In genomic region chr1:2810899-2811525, GRCh38 we compare ENCODE assay signal across 1 cellular context.
TF ChIP-seq lines count a peak whose summit lies in the region.

No MANE protein-coding gene starts in this region.

TF ChIP-seq in HepG2, 621 proteins besides CTCF, POLR2A, EP300 and RAD21 (continued from another document and continues in another):
- TF ChIP-seq ZBTB26 (CRISPR knock-in tag; IDR thresholded peaks at IDR 0.05; ENCODE audit: borderline replicate concordance) (no peak), ZSCAN22 (CRISPR knock-in tag; IDR thresholded peaks at IDR 0.05) (no peak), ZKSCAN1 (IDR thresholded peaks at IDR 0.05; ENCODE audit: low read length) (no peak), NCOA2 (CRISPR knock-in tag; IDR thresholded peaks at IDR 0.05) (no peak), ZNF572 (CRISPR knock-in tag; IDR thresholded peaks at IDR 0.05) (no peak), ZNF749 (CRISPR knock-in tag; IDR thresholded peaks at IDR 0.05; ENCODE audit: borderline replicate concordance) (no peak), ISX (CRISPR knock-in tag; conservative IDR thresholded peaks at IDR 0.05) (no peak), ZNF567 (CRISPR knock-in tag; IDR thresholded peaks at IDR 0.05; ENCODE audit: borderline replicate concordance) (no peak), KLF9 (CRISPR knock-in tag; IDR thresholded peaks at IDR 0.05; ENCODE audit: low read depth) (no peak), KDM5A (IDR thresholded peaks at IDR 0.05; ENCODE audit: borderline replicate concordance, low read length) (no peak), EHMT2 (IDR thresholded peaks at IDR 0.05; ENCODE audit: borderline replicate concordance, low read depth, low read length) (no peak), ZNF629 (CRISPR knock-in tag; conservative IDR thresholded peaks at IDR 0.05) (peak; percentile 69), PATZ1 (CRISPR knock-in tag; IDR thresholded peaks at IDR 0.05) (peak; percentile 94), FOXA1 (IDR thresholded peaks at IDR 0.05) (no peak), FOXA1 (CRISPR knock-in tag; IDR thresholded peaks at IDR 0.05) (no peak), HOXA9 (CRISPR knock-in tag; IDR thresholded peaks at IDR 0.05; ENCODE audit: borderline replicate concordance) (no peak), ZNF280B (CRISPR knock-in tag; IDR thresholded peaks at IDR 0.05; ENCODE audit: borderline replicate concordance) (no peak), ZNF335 (CRISPR knock-in tag; IDR thresholded peaks at IDR 0.05) (no peak), PAXIP1 (CRISPR knock-in tag; conservative IDR thresholded peaks at IDR 0.05) (peak; percentile 68), ZNF292 (CRISPR knock-in tag; IDR thresholded peaks at IDR 0.05; ENCODE audit: borderline replicate concordance, low read depth) (0 out of 2 replicates have a peak, but pooled peaks have one; percentile 31), KLF13 (CRISPR knock-in tag; IDR thresholded peaks at IDR 0.05) (no peak), MED13 (CRISPR knock-in tag; IDR thresholded peaks at IDR 0.05) (no peak), FOXC1 (CRISPR knock-in tag; IDR thresholded peaks at IDR 0.05; ENCODE audit: borderline replicate concordance) (no peak), E2F2 (CRISPR knock-in tag; IDR thresholded peaks at IDR 0.05; ENCODE audit: borderline replicate concordance) (no peak), NR2F2 (IDR thresholded peaks at IDR 0.05; ENCODE audit: borderline replicate concordance, low read depth) (peak; percentile 50; the same call in 1 of the 2 replicates), HMGA1 (CRISPR knock-in tag; conservative IDR thresholded peaks at IDR 0.05) (no peak), MLLT10 (CRISPR knock-in tag; IDR thresholded peaks at IDR 0.05) (no peak), KLF16 (CRISPR knock-in tag; IDR thresholded peaks at IDR 0.05) (no peak), ZNF383 (CRISPR knock-in tag; IDR thresholded peaks at IDR 0.05; ENCODE audit: borderline replicate concordance) (no peak), ZNF782 (CRISPR knock-in tag; IDR thresholded peaks at IDR 0.05; ENCODE audit: borderline replicate concordance) (no peak), RBM39 (IDR thresholded peaks at IDR 0.05; ENCODE audit: low read depth, low read length, poor library complexity, severe bottlenecking) (no peak), ZNF619 (CRISPR knock-in tag; IDR thresholded peaks at IDR 0.05) (no peak), ZBTB14 (CRISPR knock-in tag; IDR thresholded peaks at IDR 0.05) (no peak), NAIF1 (CRISPR knock-in tag; IDR thresholded peaks at IDR 0.05; ENCODE audit: borderline replicate concordance) (no peak), RARG (CRISPR knock-in tag; IDR thresholded peaks at IDR 0.05; ENCODE audit: low read depth) (no peak), XRCC5 (optimal IDR thresholded peaks at IDR 0.05; ENCODE audit: low read length) (peak; percentile 27), ELF1 (CRISPR knock-in tag; IDR thresholded peaks at IDR 0.05) (no peak), DRAP1 (CRISPR knock-in tag; IDR thresholded peaks at IDR 0.05) (no peak), ZNF687 (CRISPR knock-in tag; IDR thresholded peaks at IDR 0.05) (peak; percentile 77), ZNF333 (CRISPR knock-in tag; IDR thresholded peaks at IDR 0.05; ENCODE audit: borderline replicate concordance) (no peak), ZNF234 (CRISPR knock-in tag; conservative IDR thresholded peaks at IDR 0.05) (no peak), BCLAF1 (IDR thresholded peaks at IDR 0.05) (no peak), ZNF256 (CRISPR knock-in tag; conservative IDR thresholded peaks at IDR 0.05) (no peak), ZBTB42 (CRISPR knock-in tag; IDR thresholded peaks at IDR 0.05) (no peak), ZNF510 (CRISPR knock-in tag; IDR thresholded peaks at IDR 0.05; ENCODE audit: low read depth) (no peak), BRF2 (CRISPR knock-in tag; IDR thresholded peaks at IDR 0.05) (no peak), ZNF713 (CRISPR knock-in tag; IDR thresholded peaks at IDR 0.05) (no peak)
